ENCODE assay signal across 8 cellular contexts in the genomic region with DNA sequence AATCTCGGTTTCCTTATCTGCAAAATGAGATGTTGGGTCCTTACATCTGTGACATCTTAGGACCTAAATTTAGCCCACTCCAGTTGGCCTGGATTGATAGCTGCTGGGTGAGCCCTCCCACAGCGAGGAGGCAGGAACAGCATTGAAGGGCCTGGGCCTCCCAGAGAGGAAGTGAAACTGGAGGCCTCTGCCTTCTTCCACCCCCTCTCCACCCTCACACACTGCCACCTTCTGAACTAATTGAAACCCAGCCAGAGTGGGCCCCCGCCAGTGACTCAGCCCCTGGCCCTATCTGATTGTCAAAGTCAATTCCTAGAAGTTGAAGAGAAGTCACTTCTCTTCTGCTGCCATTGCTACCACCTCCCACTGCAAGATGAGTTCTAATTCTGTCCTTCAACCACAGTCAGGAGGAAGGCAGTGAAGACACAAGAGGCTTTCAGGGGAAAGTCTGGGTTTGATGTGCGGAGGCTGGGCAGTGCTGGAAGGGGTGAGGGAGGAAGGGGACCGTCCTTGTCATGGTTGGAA. TPM values are rescaled to one million over a fixed set of nuclear protein-coding genes. Genes with fewer than 3 reads are reported as not detected.
DNase-seq lines count a peak whose midpoint lies in the region; ATAC-seq and TF ChIP-seq lines count a peak whose summit lies in the region.

No MANE protein-coding gene starts in this region.

- no peak overlapping the region for H2AFZ ChIP-seq in IMR-90 (replicated peaks; ENCODE audit: low read length, poor library complexity)

- H3K14ac ChIP-seq in IMR-90 (replicated peaks; ENCODE audit: low read depth, low read length): no peak overlapping the region

- H3K4me2 ChIP-seq in IMR-90 (ENCODE audit: low read depth, low read length): no peak overlapping the region

- no peak for TF ChIP-seq POLR2A in IMR-90 (IDR thresholded peaks at IDR 0.05; ENCODE audit: low read depth, low read length)

- no peaks in the 10 kb centered on the region for H3K4me1 ChIP-seq in IMR-90 (ENCODE audit: control insufficient read depth, insufficient read depth, low read length)

- no peaks in the 10 kb centered on the region for H3K36me3 ChIP-seq in IMR-90 (ENCODE audit: control insufficient read depth, insufficient read depth, low read length)

- peaks cover 13% of the 10 kb centered on the region for H3K4me1 Mint-ChIP-seq in Calu3 (ENCODE audit: low read depth, unreplicated experiment)

- H4K5ac ChIP-seq in IMR-90 (ENCODE audit: low read depth, low read length): no peak overlapping the region

- no peak overlapping the region for H3K9ac ChIP-seq in IMR-90 (ENCODE audit: low read depth, low read length)

- no peak overlapping the region for H3K23ac ChIP-seq in IMR-90 (ENCODE audit: low read depth, low read length)

- H2BK15ac ChIP-seq in IMR-90 (ENCODE audit: low read depth, low read length): no peak overlapping the region

- CTCF ChIA-PET in Calu3 (lab: Charles Lee) (interaction anchor here (0.6 kb wide), 1 partner anchor 516 kb away, joined by 10 read pairs; no protein-coding TSS in a partner anchor), IMR-90 (lab: Yijun Ruan, JAX) (no interaction called here)

- dilution Hi-C loops in IMR-90 (cut with HindIII; ENCODE audit: low sequenced_read_pairs, unreplicated experiment): no loop called here

- no peak overlapping the region for H3K18ac ChIP-seq in IMR-90 (ENCODE audit: low read depth, low read length)

- in situ Hi-C loops in IMR-90 (cut with MboI; ENCODE audit: low sequenced_read_pairs): no loop called here

- H3K9me3 ChIP-seq in IMR-90 (ENCODE audit: control insufficient read depth, insufficient read depth, low read length): peaks cover 5% of the 10 kb centered on the region; the same call in 1 of the 2 replicates

- H2AK5ac ChIP-seq in IMR-90 (ENCODE audit: low read depth, low read length): no peak overlapping the region

- TF ChIP-seq RAD21 in IMR-90 (IDR thresholded peaks at IDR 0.05; ENCODE audit: low read length): no peak

- TF ChIP-seq CTCF in Calu3 (IDR thresholded peaks at IDR 0.05; ENCODE audit: unreplicated experiment): no peak
- no peak for TF ChIP-seq CTCF in IMR-90 (conservative IDR thresholded peaks at IDR 0.05; ENCODE audit: low read depth, low read length)

- ATAC-seq in GM21423 (IDR thresholded peaks at IDR 0.05; ENCODE audit: unreplicated experiment) (peak; percentile 78), IMR-90 (ENCODE audit: low read depth) (peak; percentile 44)

- H3K36me3 Mint-ChIP-seq in Calu3 (ENCODE audit: insufficient read depth, unreplicated experiment): no peaks in the 10 kb centered on the region

- H2BK5ac ChIP-seq in IMR-90 (ENCODE audit: low read depth, low read length, poor library complexity, severe bottlenecking): no peak overlapping the region

- H3K27me3 Mint-ChIP-seq in Calu3 (ENCODE audit: unreplicated experiment): peaks cover under 1% of the 10 kb centered on the region

- 88% methylated on average over 1 of the region's 5 CpGs; no CpG with 5 or more reads in 1 of the 2 experiments for WGBS in IMR-90 (ENCODE audit: extremely low coverage in 2 of 2, insufficient read length in 1 of 2), 2 experiments

- H2AK9ac ChIP-seq in IMR-90 (replicated peaks; ENCODE audit: low read depth, low read length, poor library complexity): no peak overlapping the region

- H3K27me3 ChIP-seq in IMR-90 (ENCODE audit: control insufficient read depth, insufficient read depth, low read length): peaks cover 37% of the 10 kb centered on the region

- H3K9me3 Mint-ChIP-seq in Calu3 (ENCODE audit: low read depth, unreplicated experiment): no peaks in the 10 kb centered on the region

- H2BK120ac ChIP-seq in IMR-90 (ENCODE audit: low read depth, low read length): no peak overlapping the region

- no peak overlapping the region for H3K4me3 Mint-ChIP-seq in Calu3 (ENCODE audit: low read depth, unreplicated experiment)

- H3K56ac ChIP-seq in IMR-90 (ENCODE audit: extremely low read depth, insufficient read depth, low read length): no peak overlapping the region

- no peak overlapping the region for H3K4ac ChIP-seq in IMR-90 (ENCODE audit: low read depth, low read length)

- H3K4me3 ChIP-seq in IMR-90 (ENCODE audit: insufficient read depth, low read depth, low read length): no peak overlapping the region

- H4K91ac ChIP-seq in IMR-90 (ENCODE audit: insufficient read depth, low read depth, low read length): no peak overlapping the region

- BruUV-seq in Calu3 (replicated peaks; lab: Mats Ljungman, UMichigan) (no TSS peak), IMR-90 (replicated peaks; lab: Mats Ljungman, UMichigan) (no TSS peak)

- POLR2A ChIA-PET in IMR-90 (lab: Charles Lee; ENCODE audit: unreplicated experiment): no interaction called here

- no peaks in the 10 kb centered on the region for H3K9me1 ChIP-seq in IMR-90 (ENCODE audit: insufficient read depth, low read length)

- H2BK20ac ChIP-seq in IMR-90 (ENCODE audit: low read depth, low read length): no peak overlapping the region

- DNase-seq in Calu3 (peak; percentile 12), IMR-90 (peak; percentile 16), cardiac septum (ENCODE audit: low spot score) (peak; percentile 84), NCI-H128 (lab: John Stamatoyannopoulos, UW; ENCODE audit: unreplicated experiment) (no peak), NCI-H2227 treated with DMSO at 0.1 percent for 48 hours (lab: John Stamatoyannopoulos, UW) (no peak)
- peak; percentile 10 for DNase-seq in activated CD4-positive, alpha-beta T cell treated with anti-CD3 and anti-CD28 coated beads, Interleukin-2, amount 50 U/mL, for 1 hour
- DNase-seq in stimulated activated CD8-positive, alpha-beta memory T cell treated with anti-CD3 and anti-CD28 coated beads, Interleukin-12 subunit alpha, Interleukin-12 subunit beta, amount 100 ng/mL, for 24 hours (ENCODE audit: extremely low read depth): peak; percentile 73

- H3K79me1 ChIP-seq in IMR-90 (ENCODE audit: low read depth in 1 of 2, low read length in 2 of 2): no peaks in the 10 kb centered on the region

- no peak overlapping the region for H3K27ac ChIP-seq in IMR-90 (ENCODE audit: insufficient read depth, low read length)

- H4K20me1 ChIP-seq in IMR-90 (ENCODE audit: insufficient read depth, low read length): no peaks in the 10 kb centered on the region

- no peak overlapping the region for H3K27ac Mint-ChIP-seq in Calu3 (ENCODE audit: unreplicated experiment)

- H4K8ac ChIP-seq in IMR-90 (ENCODE audit: low read depth in 2 of 2, low read length in 2 of 2): no peak overlapping the region

- intact Hi-C loops in Calu3 (cut with micrococcal nuclease; ENCODE audit: unreplicated experiment) (no loop called here), IMR-90 (cut with micrococcal nuclease) (no loop called here), cardiac septum (cut with DNase I) (no loop called here)

TF ChIP-seq in IMR-90, 13 proteins besides CTCF, POLR2A, EP300 and RAD21:
- TF ChIP-seq RFX5 (IDR thresholded peaks at IDR 0.05; ENCODE audit: low read depth, low read length): no peak
- TF ChIP-seq MAZ (IDR thresholded peaks at IDR 0.05; ENCODE audit: borderline replicate concordance, low read depth, low read length): no peak
- TF ChIP-seq, protein P1, sequence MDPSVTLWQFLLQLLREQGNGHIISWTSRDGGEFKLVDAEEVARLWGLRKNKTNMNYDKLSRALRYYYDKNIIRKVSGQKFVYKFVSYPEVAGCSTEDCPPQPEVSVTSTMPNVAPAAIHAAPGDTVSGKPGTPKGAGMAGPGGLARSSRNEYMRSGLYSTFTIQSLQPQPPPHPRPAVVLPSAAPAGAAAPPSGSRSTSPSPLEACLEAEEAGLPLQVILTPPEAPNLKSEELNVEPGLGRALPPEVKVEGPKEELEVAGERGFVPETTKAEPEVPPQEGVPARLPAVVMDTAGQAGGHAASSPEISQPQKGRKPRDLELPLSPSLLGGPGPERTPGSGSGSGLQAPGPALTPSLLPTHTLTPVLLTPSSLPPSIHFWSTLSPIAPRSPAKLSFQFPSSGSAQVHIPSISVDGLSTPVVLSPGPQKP (IDR thresholded peaks at IDR 0.05; ENCODE audit: borderline replicate concordance, low read depth, low read length): no peak
- no peak for TF ChIP-seq SMC3 (IDR thresholded peaks at IDR 0.05; ENCODE audit: low read depth, low read length)
- no peak for TF ChIP-seq CEBPB (IDR thresholded peaks at IDR 0.05; ENCODE audit: low read depth, low read length)
- TF ChIP-seq BHLHE40 (IDR thresholded peaks at IDR 0.05; ENCODE audit: low read depth, low read length): no peak
- TF ChIP-seq, protein P2, sequence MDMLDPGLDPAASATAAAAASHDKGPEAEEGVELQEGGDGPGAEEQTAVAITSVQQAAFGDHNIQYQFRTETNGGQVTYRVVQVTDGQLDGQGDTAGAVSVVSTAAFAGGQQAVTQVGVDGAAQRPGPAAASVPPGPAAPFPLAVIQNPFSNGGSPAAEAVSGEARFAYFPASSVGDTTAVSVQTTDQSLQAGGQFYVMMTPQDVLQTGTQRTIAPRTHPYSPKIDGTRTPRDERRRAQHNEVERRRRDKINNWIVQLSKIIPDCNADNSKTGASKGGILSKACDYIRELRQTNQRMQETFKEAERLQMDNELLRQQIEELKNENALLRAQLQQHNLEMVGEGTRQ (IDR thresholded peaks at IDR 0.05; ENCODE audit: low read depth, low read length): no peak
- no peak for TF ChIP-seq NFE2L2 (IDR thresholded peaks at IDR 0.05; ENCODE audit: low read depth, low read length)
- TF ChIP-seq MXI1 (IDR thresholded peaks at IDR 0.05; ENCODE audit: borderline replicate concordance, low read depth, low read length): no peak
- TF ChIP-seq FOS (IDR thresholded peaks at IDR 0.05; ENCODE audit: low read depth, low read length): no peak
- no peak for TF ChIP-seq MAFK (IDR thresholded peaks at IDR 0.05; ENCODE audit: low read depth, low read length)
- TF ChIP-seq CHD1 (IDR thresholded peaks at IDR 0.05; ENCODE audit: low read depth, low read length): no peak
- no peak for TF ChIP-seq RCOR1 (IDR thresholded peaks at IDR 0.05; ENCODE audit: insufficient replicate concordance, low read length)

RNA-seq across cellular contexts. Expression of a gene that starts 55.2 kb away (rescaled TPM):
- total RNA-seq in Calu3 (2022) (42.2 and 43.0 TPM in 2 replicates), IMR-90 (2012; rRNA removed) (77.8 and 79.9 TPM in 2 replicates), cardiac septum (11.6 TPM)
- 110 and 112 TPM in 2 replicates for polyA plus RNA-seq in IMR-90 (2012; rRNA removed)
- 55.9 and 71.1 TPM in 2 replicates for polyA plus RNA-seq in IMR-90 (2012; cell fraction: cytosol; rRNA removed)
- polyA plus RNA-seq in IMR-90 (2012; cell fraction: nucleus; rRNA removed; ENCODE audit: low replicate concordance): 133 and 147 TPM in 2 replicates

Comparison
In these comparisons a context has a peak if more than half of its experiments do, and no peak if none do; other contexts are left out.
1. DNase-seq: peak in Calu3 (single experiment), IMR-90 (single experiment), activated CD4-positive, alpha-beta T cell treated with anti-CD3 and anti-CD28 coated beads, Interleukin-2, amount 50 U/mL, for 1 hour (single experiment), cardiac septum (single experiment) and stimulated activated CD8-positive, alpha-beta memory T cell treated with anti-CD3 and anti-CD28 coated beads, Interleukin-12 subunit alpha, Interleukin-12 subunit beta, amount 100 ng/mL, for 24 hours (single experiment); none in NCI-H128 (single experiment) and NCI-H2227 treated with DMSO at 0.1 percent for 48 hours (single experiment).